In the genomic region with DNA sequence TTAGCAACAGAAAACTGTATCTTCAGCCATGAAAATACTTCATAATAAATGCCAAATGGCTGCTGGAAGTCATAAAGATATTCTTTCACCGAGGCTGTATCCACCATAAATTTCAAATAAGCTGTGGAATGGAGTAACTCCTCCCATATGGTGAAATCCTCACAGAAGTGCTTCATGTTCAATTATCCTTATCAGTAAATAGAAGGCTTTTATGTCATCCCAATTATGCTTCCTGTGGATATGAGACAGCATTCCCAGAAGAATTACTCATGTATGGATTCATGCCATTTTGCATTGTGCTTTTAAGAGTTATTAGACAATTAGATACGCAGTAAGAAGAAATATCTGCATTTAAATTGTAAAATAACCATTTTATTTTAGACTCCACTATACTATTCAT, we compare ENCODE assay signal across 11 cellular contexts.
DNase-seq lines count a peak whose midpoint lies in the region; ATAC-seq lines count a peak whose summit lies in the region.
"Had no signal": no experiment of that assay in that cellular context is flagged by ENCODE, and none has a peak within 500 bp of the region (broad histone marks: within the 10 kb centered on the region; RNA-seq: fewer than 3 reads in every experiment).

No MANE protein-coding gene starts in this region.

- DNase-seq in EL, result peak; percentile 62
- peak; percentile 16 for DNase-seq in NCI-H2029 treated with DMSO at 0.1 percent for 48 hours (lab: John Stamatoyannopoulos, UW)
- DNase-seq in SK-N-MC (ENCODE audit: low read depth, low spot score), result peak; percentile 90
- DNase-seq in lung microvascular endothelial cell (ENCODE audit: low read depth in 2 of 2), result peak; percentile 41 to 86
- DNase-seq in medulla oblongata (ENCODE audit: extremely low spot score), result no peak
- DNase-seq in activated effector memory CD4-positive, alpha-beta T cell treated with Interleukin-2 at 50 U/mL for 16 hours, result no peak
- no peak for DNase-seq in MG63
- DNase-seq: heart right ventricle, KBM-7, pancreas had no signal

- H3K36me3 ChIP-seq in SK-N-MC (ENCODE audit: insufficient read depth, low read length) (no peaks in the 10 kb centered on the region), MG63 (no peaks in the 10 kb centered on the region)
- H3K36me3 ChIP-seq: heart right ventricle, pancreas had no signal

- H3K4me3 ChIP-seq in SK-N-MC (no peak overlapping the region), MG63 (no peak overlapping the region)
- H3K4me3 ChIP-seq: heart right ventricle, pancreas had no signal

- no peak overlapping the region for H3K9ac ChIP-seq in SK-N-MC (ENCODE audit: insufficient read length)

- no peaks in the 10 kb centered on the region for H3K27me3 ChIP-seq in MG63
- H3K27me3 ChIP-seq: heart right ventricle, pancreas had no signal

- no peak for ATAC-seq in HG03095 (IDR thresholded peaks at IDR 0.05; ENCODE audit: unreplicated experiment)
- ATAC-seq: heart right ventricle, pancreas had no signal

- H3K9me3 ChIP-seq in SK-N-MC (ENCODE audit: low read depth, low read length), result no peaks in the 10 kb centered on the region
- H3K9me3 ChIP-seq in MG63, result no peaks in the 10 kb centered on the region
- H3K9me3 ChIP-seq: heart right ventricle, pancreas had no signal

- H3K27ac ChIP-seq in SK-N-MC, result no peak overlapping the region
- H3K27ac ChIP-seq: pancreas had no signal

Comparison
In these comparisons a context has a peak if more than half of its experiments do, and no peak if none do; other contexts are left out.
1. DNase-seq: peak in EL (single experiment), NCI-H2029 treated with DMSO at 0.1 percent for 48 hours (single experiment), SK-N-MC (single experiment) and lung microvascular endothelial cell (2 of 2); none in medulla oblongata (single experiment), activated effector memory CD4-positive, alpha-beta T cell treated with Interleukin-2 at 50 U/mL for 16 hours (single experiment) and MG63 (single experiment).